ENCODE assay signal across 7 cellular contexts in genomic region chr3:186992096-186992495, GRCh38.
A peak's percentile ranks its signal among the peaks of the same experiment; 100 is the strongest.
DNase-seq lines count a peak whose midpoint lies in the region; ATAC-seq and TF ChIP-seq lines count a peak whose summit lies in the region.
"Not testable (repeated sequence)": the region's sequence is repeated elsewhere in the genome, so short reads cannot be mapped to it uniquely, and the experiment has no call there.

No MANE protein-coding gene starts in this region.

- not testable (repeated sequence) for H3K27me3 Mint-ChIP-seq in activated B cell treated with CpG ODN at 0.5 μM for 24 hours; naive thymus-derived CD4-positive, alpha-beta T cell

- peaks cover 93% of the 10 kb centered on the region for H3K4me1 Mint-ChIP-seq in activated B cell treated with CpG ODN at 0.5 μM for 24 hours
- peaks cover 35 to 75% (median 65%) of the 10 kb centered on the region in 7 donors for H3K4me1 Mint-ChIP-seq in naive thymus-derived CD4-positive, alpha-beta T cell

- not testable (repeated sequence) for H3K27me3 ChIP-seq in naive thymus-derived CD4-positive, alpha-beta T cell (ENCODE audit: control insufficient read depth in 2 of 2, insufficient read depth in 2 of 2, low read length in 2 of 2)

- DNase-seq in GDM1 (lab: John Stamatoyannopoulos, UW) (peak; percentile 7), MV-4-11 (lab: John Stamatoyannopoulos, UW) (peak; percentile 65), SIG-M5 treated with dmso at 0.1 percent for 504 hours (lab: John Stamatoyannopoulos, UW; ENCODE audit: unreplicated experiment) (peak; percentile 35)
- DNase-seq in activated B cell treated with CpG ODN at 0.5 μM for 24 hours; epithelial cell of prostate (ENCODE audit: low read depth, low spot score); naive thymus-derived CD4-positive, alpha-beta T cell: not testable (repeated sequence)
- DNase-seq in stimulated activated CD8-positive, alpha-beta memory T cell treated with anti-CD3 and anti-CD28 coated beads, Interleukin-4, amount 100 ng/mL, for 48 hours, result peak; percentile 12

- not testable (repeated sequence) for H3K9me3 ChIP-seq in naive thymus-derived CD4-positive, alpha-beta T cell (ENCODE audit: control insufficient read depth in 2 of 3, low read length in 3 of 3)

- POLR2A ChIA-PET in activated B cell treated with CpG ODN at 0.5 μM for 24 hours (lab: Charles Lee), result interaction anchor here (1.4 kb wide), 1 partner anchor 12 kb away, joined by 5 read pairs; no protein-coding TSS in a partner anchor
- POLR2A ChIA-PET in naive thymus-derived CD4-positive, alpha-beta T cell (lab: Charles Lee), result interaction anchor here (0.6 kb wide), 1 partner anchor 13 kb away, joined by 3 read pairs; no protein-coding TSS in a partner anchor

- ATAC-seq in activated B cell treated with CpG ODN at 0.5 μM for 24 hours (ENCODE audit: low read depth); naive thymus-derived CD4-positive, alpha-beta T cell: not testable (repeated sequence)

- TF ChIP-seq CTCF in activated B cell treated with CpG ODN at 0.5 μM for 24 hours (IDR thresholded peaks at IDR 0.05), result not testable (repeated sequence)

- not testable (repeated sequence) for H3K9me3 Mint-ChIP-seq in activated B cell treated with CpG ODN at 0.5 μM for 24 hours; naive thymus-derived CD4-positive, alpha-beta T cell

- H3K4me3 ChIP-seq in naive thymus-derived CD4-positive, alpha-beta T cell (ENCODE audit: low read length), result not testable (repeated sequence)

- H3K36me3 ChIP-seq in naive thymus-derived CD4-positive, alpha-beta T cell (ENCODE audit: control insufficient read depth in 2 of 3, insufficient read depth in 3 of 3, low read length in 3 of 3), result peaks cover 0 to 23% (median 3%) of the 10 kb centered on the region in 3 experiments

- peaks cover 0 to 15% of the 10 kb centered on the region in 2 donors for H3K4me1 ChIP-seq in naive thymus-derived CD4-positive, alpha-beta T cell (ENCODE audit: control insufficient read depth in 2 of 2, insufficient read depth in 2 of 2, low read length in 2 of 2)

- H3K27ac Mint-ChIP-seq in activated B cell treated with CpG ODN at 0.5 μM for 24 hours, result peak overlapping the region; percentile 92
- peak overlapping the region in 6 of 9 donors; percentile 13 to 84 (median 36) for H3K27ac Mint-ChIP-seq in naive thymus-derived CD4-positive, alpha-beta T cell

- peak overlapping the region; percentile 75 for H3K27ac ChIP-seq in epithelial cell of prostate
- H3K27ac ChIP-seq in naive thymus-derived CD4-positive, alpha-beta T cell (ENCODE audit: low read depth, low read length), result not testable (repeated sequence)

- CTCF ChIA-PET in activated B cell treated with CpG ODN at 0.5 μM for 24 hours (lab: Charles Lee); naive thymus-derived CD4-positive, alpha-beta T cell (lab: Charles Lee): not testable (repeated sequence)

- peaks cover 43% of the 10 kb centered on the region for H3K36me3 Mint-ChIP-seq in activated B cell treated with CpG ODN at 0.5 μM for 24 hours (ENCODE audit: low read depth)
- H3K36me3 Mint-ChIP-seq in naive thymus-derived CD4-positive, alpha-beta T cell, result peaks cover 6 to 45% (median 29%) of the 10 kb centered on the region in 5 donors

- intact Hi-C loops in activated B cell treated with CpG ODN at 0.5 μM for 24 hours (cut with micrococcal nuclease), result not testable (repeated sequence)
- intact Hi-C loops in naive thymus-derived CD4-positive, alpha-beta T cell (cut with micrococcal nuclease), result loop anchor here in 1 of 2 donors (5.0 kb wide), 1 partner anchor 40 kb away; no protein-coding TSS in a partner anchor

- peak overlapping the region; percentile 37 for H3K4me3 Mint-ChIP-seq in activated B cell treated with CpG ODN at 0.5 μM for 24 hours
- not testable (repeated sequence) for H3K4me3 Mint-ChIP-seq in naive thymus-derived CD4-positive, alpha-beta T cell
